ENCODE assay signal across 29 cellular contexts in the genomic region with DNA sequence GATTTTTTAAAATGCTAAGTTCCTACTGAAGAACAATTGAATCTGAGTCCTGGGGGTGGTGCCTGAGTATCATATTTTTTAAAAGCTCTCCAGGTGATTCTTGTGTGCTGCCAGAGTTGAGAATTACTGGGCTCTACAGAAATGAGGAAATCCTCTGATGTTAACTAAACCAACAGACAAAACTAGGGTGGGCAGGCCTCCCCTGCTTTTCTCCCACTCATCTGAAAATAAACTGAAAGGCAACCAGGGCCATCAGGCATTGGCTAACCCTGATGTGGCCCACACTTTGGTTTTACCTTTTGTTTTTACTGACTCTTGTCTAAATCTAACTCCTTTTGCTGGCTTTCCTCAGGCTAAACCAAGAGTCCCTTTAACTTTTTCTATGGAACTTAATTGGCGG.
"Had no signal": no experiment of that assay in that cellular context is flagged by ENCODE, and none has a peak within 500 bp of the region (broad histone marks: within the 10 kb centered on the region; RNA-seq: fewer than 3 reads in every experiment).

No MANE protein-coding gene starts in this region.

- H3K9me3 ChIP-seq: gastroesophageal sphincter, pancreas, prostate gland, sigmoid colon, stomach, thyroid gland, upper lobe of right lung had no signal

- H3K27me3 Mint-ChIP-seq: activated B cell treated with CpG ODN at 0.5 μM for 24 hours had no signal

- H3K27ac ChIP-seq: brain microvascular endothelial cell, gastroesophageal sphincter, hepatocyte, pancreas, prostate gland, sigmoid colon, stomach, thyroid gland, upper lobe of right lung had no signal

- FAIRE-seq: astrocyte, pancreas, small intestine had no signal

- DNase-seq: activated B cell treated with CpG ODN at 0.5 μM for 24 hours; activated CD4-positive, alpha-beta T cell treated with anti-CD3 and anti-CD28 coated beads, Interleukin-2, amount 50 U/mL, for 4 hours; activated effector memory CD4-positive, alpha-beta T cell treated with anti-CD3 and anti-CD28 coated beads, Interleukin-2, amount 50 U/mL, for 16 hours; activated naive CD4-positive, alpha-beta T cell treated with anti-CD3 and anti-CD28 coated beads for 36 hours; activated naive CD8-positive, alpha-beta T cell treated with anti-CD3 and anti-CD28 coated beads, Interleukin-2, amount 10 ng/mL, durations not matched to agents 7 days and 5 days; activated T-cell treated with anti-CD3 and anti-CD28 coated beads for 4 hours; activated T-cell treated with anti-CD3 and anti-CD28 coated beads, Interleukin-2, amount 50 U/mL, for 72 hours; amniotic stem cell; brain microvascular endothelial cell; cortex of kidney; effector memory CD8-positive, alpha-beta T cell; erythroblast; islet precursor cell; left ventricle myocardium superior; naive B cell; nephron progenitor cell; pancreas; retina; sigmoid colon; small intestine; stimulated activated naive B cell treated with anti-CD40 and anti-IgM and Interleukin-4, amounts not matched to agents 10 μg/mL and 1 μg/mL and 100 μg/mL, for 72 hours; stomach; thyroid gland; upper lobe of right lung had no signal

- H3K79me2 ChIP-seq: hepatocyte had no signal

- H3K9me3 Mint-ChIP-seq: activated B cell treated with CpG ODN at 0.5 μM for 24 hours; activated naive CD4-positive, alpha-beta T cell treated with anti-CD3 and anti-CD28 coated beads for 36 hours; activated naive CD8-positive, alpha-beta T cell treated with anti-CD3 and anti-CD28 coated beads, Interleukin-2, amount 10 ng/mL, durations not matched to agents 7 days and 5 days; activated T-cell treated with anti-CD3 and anti-CD28 coated beads, Interleukin-2, amount 50 U/mL, for 72 hours; effector memory CD8-positive, alpha-beta T cell; nephron progenitor cell; T-helper 2 cell treated with Interferon-gamma antibody and Interleukin-4, amounts not matched to agents 5 μg/mL and 100 μg/mL, for 36 hours had no signal

- H3K4me2 ChIP-seq: hepatocyte had no signal

- H3K4me3 ChIP-seq: gastroesophageal sphincter, hepatocyte, pancreas, prostate gland, sigmoid colon, stomach, thyroid gland, upper lobe of right lung had no signal

- H2AFZ ChIP-seq: hepatocyte had no signal

- H3K4me1 ChIP-seq: gastroesophageal sphincter, pancreas, prostate gland, sigmoid colon, thyroid gland, upper lobe of right lung had no signal

- H3K27me3 ChIP-seq: brain microvascular endothelial cell, gastroesophageal sphincter, hepatocyte, pancreas, sigmoid colon, stomach, thyroid gland, upper lobe of right lung had no signal

- H3K4me3 Mint-ChIP-seq: activated B cell treated with CpG ODN at 0.5 μM for 24 hours; activated naive CD4-positive, alpha-beta T cell treated with anti-CD3 and anti-CD28 coated beads for 36 hours; activated naive CD8-positive, alpha-beta T cell treated with anti-CD3 and anti-CD28 coated beads, Interleukin-2, amount 10 ng/mL, durations not matched to agents 7 days and 5 days; effector memory CD8-positive, alpha-beta T cell; nephron progenitor cell; stimulated activated naive B cell treated with anti-CD40 and anti-IgM and Interleukin-4, amounts not matched to agents 10 μg/mL and 1 μg/mL and 100 μg/mL, for 72 hours; T-helper 2 cell treated with Interferon-gamma antibody and Interleukin-4, amounts not matched to agents 5 μg/mL and 100 μg/mL, for 36 hours had no signal

- H3K36me3 ChIP-seq: brain microvascular endothelial cell, gastroesophageal sphincter, pancreas, prostate gland, sigmoid colon, stomach, thyroid gland, upper lobe of right lung had no signal

- H3K27ac Mint-ChIP-seq: activated B cell treated with CpG ODN at 0.5 μM for 24 hours; activated naive CD4-positive, alpha-beta T cell treated with anti-CD3 and anti-CD28 coated beads for 36 hours; activated naive CD8-positive, alpha-beta T cell treated with anti-CD3 and anti-CD28 coated beads, Interleukin-2, amount 10 ng/mL, durations not matched to agents 7 days and 5 days; activated T-cell treated with anti-CD3 and anti-CD28 coated beads, Interleukin-2, amount 50 U/mL, for 72 hours; effector memory CD8-positive, alpha-beta T cell; nephron progenitor cell; stimulated activated naive B cell treated with anti-CD40 and anti-IgM and Interleukin-4, amounts not matched to agents 10 μg/mL and 1 μg/mL and 100 μg/mL, for 72 hours; T-helper 2 cell treated with Interferon-gamma antibody and Interleukin-4, amounts not matched to agents 5 μg/mL and 100 μg/mL, for 36 hours had no signal

- H3K36me3 Mint-ChIP-seq: naive B cell had no signal

- ATAC-seq: activated T-cell treated with anti-CD3 and anti-CD28 coated beads, Interleukin-2, amount 50 U/mL, for 72 hours; effector memory CD8-positive, alpha-beta T cell; gastroesophageal sphincter; left ventricle myocardium superior; pancreas; stimulated activated naive B cell treated with anti-CD40 and anti-IgM and Interleukin-4, amounts not matched to agents 10 μg/mL and 1 μg/mL and 100 μg/mL, for 72 hours; upper lobe of right lung had no signal
